2 cellular contexts compared by ENCODE assay signal in the genomic region with DNA sequence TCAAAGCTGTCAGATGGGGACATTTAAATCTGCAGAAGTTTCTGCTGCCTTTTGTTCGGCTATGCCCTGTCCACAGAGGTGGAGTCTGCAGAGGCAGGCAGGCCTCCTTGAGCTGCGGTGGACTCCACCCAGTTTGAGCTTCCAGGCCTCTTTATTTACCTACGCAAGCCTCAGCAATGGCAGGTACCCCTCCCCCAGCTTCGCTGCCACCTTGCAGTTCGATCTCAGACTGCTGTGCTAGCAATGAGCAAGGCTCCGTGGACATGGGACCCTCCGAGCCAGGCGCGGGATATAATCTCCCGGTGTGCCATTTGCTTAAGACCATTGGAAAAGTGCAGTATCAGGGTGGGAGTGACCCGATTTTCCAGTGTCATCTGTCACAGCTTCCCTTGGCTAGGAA.
"Had no signal": no experiment of that assay in that cellular context is flagged by ENCODE, and none has a peak within 500 bp of the region (broad histone marks: within the 10 kb centered on the region; RNA-seq: fewer than 3 reads in every experiment).

No MANE protein-coding gene starts in this region.

- DNase-seq: GDM1, GF-D8 had no signal
